In the genomic region with DNA sequence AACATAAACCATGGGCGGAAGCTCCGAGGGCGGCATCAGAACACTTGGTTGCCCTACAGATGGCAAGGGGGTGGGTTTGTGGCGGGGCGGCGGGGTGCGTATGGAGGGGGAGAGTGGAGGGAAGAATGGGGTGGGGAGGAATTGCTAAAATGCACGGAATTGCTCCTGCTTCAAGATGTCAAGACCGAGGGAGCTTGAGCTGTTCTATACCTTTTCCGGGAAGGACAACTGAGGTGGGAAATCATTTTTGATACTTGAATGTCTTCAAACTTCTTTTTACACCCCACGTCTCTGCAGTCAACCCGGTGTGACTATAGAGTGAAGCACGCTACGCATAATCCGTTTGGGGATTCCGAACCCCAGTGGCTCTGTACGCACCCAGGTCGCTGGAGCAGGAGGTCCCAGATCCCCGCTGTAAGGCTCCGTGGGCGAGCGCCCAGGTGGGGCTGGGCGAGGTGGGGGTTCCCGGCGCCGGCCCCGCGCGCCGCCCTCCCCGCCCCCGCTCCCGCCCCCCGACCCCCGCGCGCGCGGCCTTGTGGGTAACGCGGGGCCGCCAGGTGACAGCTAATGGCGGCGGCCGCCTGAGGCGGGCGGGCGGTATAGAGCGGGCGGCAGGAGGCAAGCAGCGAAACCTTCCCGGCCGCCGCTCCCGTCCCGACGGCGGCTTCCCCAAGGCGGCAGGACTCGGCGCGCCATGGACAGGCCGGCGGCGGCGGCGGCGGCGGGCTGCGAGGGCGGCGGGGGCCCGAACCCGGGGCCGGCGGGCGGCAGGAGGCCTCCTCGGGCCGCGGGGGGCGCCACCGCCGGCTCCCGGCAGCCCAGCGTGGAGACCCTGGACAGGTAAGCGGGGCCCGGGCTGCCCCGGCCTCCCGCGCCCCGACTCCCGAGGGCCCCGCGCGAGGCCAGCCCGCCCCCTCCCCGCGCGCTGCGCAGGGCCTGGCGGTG, we compare ENCODE assay signal across 8 cellular contexts. TPM values are rescaled to one million over a fixed set of nuclear protein-coding genes. Genes with fewer than 3 reads are reported as not detected.
DNase-seq lines count a peak whose midpoint lies in the region; ATAC-seq and TF ChIP-seq lines count a peak whose summit lies in the region.

A gene (plus strand): TSS at position 560 of the 945 bp plus-strand sequence. CDS start 135 bp downstream, at position 695.

- H3K9me3 ChIP-seq in ES-I3 (ENCODE audit: control insufficient read depth, insufficient read depth, low read length) (no peaks in the 10 kb centered on the region; the same call in 1 of the 2 replicates), KOPT-K1 (ENCODE audit: insufficient read depth, low read length, poor library complexity, severe bottlenecking) (no peaks in the 10 kb centered on the region), lung (ENCODE audit: control insufficient read depth in 2 of 2, insufficient read depth in 1 of 2, low read length in 1 of 2) (peaks cover 0 to 3% of the 10 kb centered on the region in 2 donors)

- H3K27me3 Mint-ChIP-seq in stimulated activated memory B cell treated with anti-CD40 and anti-IgM and Interleukin-4, amounts not matched to agents 10 μg/mL and 1 μg/mL and 100 μg/mL, for 72 hours, result no peaks in the 10 kb centered on the region

- no peaks in the 10 kb centered on the region for H3K27me3 ChIP-seq in lung (ENCODE audit: control insufficient read depth, insufficient read depth)

- 1 to 34% methylated on average over 22 to 101 of the region's 101 CpGs for WGBS in lung, 2 donors

- peaks cover 43% of the 10 kb centered on the region for H3K4me1 Mint-ChIP-seq in stimulated activated memory B cell treated with anti-CD40 and anti-IgM and Interleukin-4, amounts not matched to agents 10 μg/mL and 1 μg/mL and 100 μg/mL, for 72 hours

- TF ChIP-seq CTCF in lung (IDR thresholded peaks at IDR 0.05; ENCODE audit: control extremely low read depth, extremely low read depth), result no peak

- peak within 1 kb of the TSS; percentile 55 for H3K4me3 ChIP-seq in lung

- peak within 1 kb of the TSS; percentile 58 for H3K9ac ChIP-seq in ES-I3 (ENCODE audit: low read depth, low read length)

- H3K27ac ChIP-seq in KOPT-K1 (ENCODE audit: low read depth, low read length, poor library complexity, severe bottlenecking) (peak within 1 kb of the TSS; percentile 90), lung (ENCODE audit: low read depth in 1 of 2, low read length in 1 of 2) (peak within 1 kb of the TSS; percentile 85 to 88)

- peak within 1 kb of the TSS; percentile 77 for H3K27ac Mint-ChIP-seq in stimulated activated memory B cell treated with anti-CD40 and anti-IgM and Interleukin-4, amounts not matched to agents 10 μg/mL and 1 μg/mL and 100 μg/mL, for 72 hours

- DNase-seq in dermis microvascular lymphatic vessel endothelial cell (ENCODE audit: low read depth in 2 of 2), result peak in 1 of 2 donors; percentile 20
- DNase-seq in lung (ENCODE audit: low spot score), result no peak
- no peak for DNase-seq in CD1c-positive myeloid dendritic cell (ENCODE audit: extremely low spot score)

- no peaks in the 10 kb centered on the region for H3K36me3 ChIP-seq in ES-I3 (ENCODE audit: insufficient read depth, low read length)
- H3K36me3 ChIP-seq in KOPT-K1 (ENCODE audit: insufficient read depth, low read length), result no peaks in the 10 kb centered on the region; the same call in 1 of the 2 replicates
- peaks cover 0 to 1% of the 10 kb centered on the region in 2 donors for H3K36me3 ChIP-seq in lung (ENCODE audit: control insufficient read depth in 2 of 2, insufficient read depth in 2 of 2, low read length in 2 of 2)

- peaks cover 10% of the 10 kb centered on the region for H3K36me3 Mint-ChIP-seq in stimulated activated memory B cell treated with anti-CD40 and anti-IgM and Interleukin-4, amounts not matched to agents 10 μg/mL and 1 μg/mL and 100 μg/mL, for 72 hours

- peak within 1 kb of the TSS; percentile 82 for H3K4me3 Mint-ChIP-seq in stimulated activated memory B cell treated with anti-CD40 and anti-IgM and Interleukin-4, amounts not matched to agents 10 μg/mL and 1 μg/mL and 100 μg/mL, for 72 hours

- H3K4me1 ChIP-seq in ES-I3 (ENCODE audit: insufficient read depth, low read length) (peaks cover 7% of the 10 kb centered on the region), lung (ENCODE audit: control insufficient read depth in 2 of 2, insufficient read depth in 2 of 2, low read length in 2 of 2) (peaks cover 0 to 4% of the 10 kb centered on the region in 2 donors)

- no peaks in the 10 kb centered on the region for H3K9me3 Mint-ChIP-seq in stimulated activated memory B cell treated with anti-CD40 and anti-IgM and Interleukin-4, amounts not matched to agents 10 μg/mL and 1 μg/mL and 100 μg/mL, for 72 hours

- ATAC-seq in GM21717 (IDR thresholded peaks at IDR 0.05; ENCODE audit: unreplicated experiment) (peak; percentile 41), lung (ENCODE audit: insufficient read depth, low FRiP score) (peak; percentile 66)
- ATAC-seq in activated CD4-positive, CD25-positive, alpha-beta regulatory T cell treated with anti-CD3 and anti-CD28 coated beads, Interleukin-2, amount 50 U/mL, for 24 hours, result peak; percentile 34 to 45
- ATAC-seq in stimulated activated memory B cell treated with anti-CD40 and anti-IgM and Interleukin-4, amounts not matched to agents 10 μg/mL and 1 μg/mL and 100 μg/mL, for 72 hours, result peak; percentile 84

RNA-seq across cellular contexts. Expression of the gene that starts here (rescaled TPM):
- total RNA-seq in dermis microvascular lymphatic vessel endothelial cell, result 12.8 and 14.5 TPM in 2 replicates
- 10 to 100 TPM; 21.6 to 37.6 TPM for total RNA-seq in lung
- polyA plus RNA-seq in lung, result 10 to 100 TPM; 10.0 to 10.3 TPM
